In the genomic region with DNA sequence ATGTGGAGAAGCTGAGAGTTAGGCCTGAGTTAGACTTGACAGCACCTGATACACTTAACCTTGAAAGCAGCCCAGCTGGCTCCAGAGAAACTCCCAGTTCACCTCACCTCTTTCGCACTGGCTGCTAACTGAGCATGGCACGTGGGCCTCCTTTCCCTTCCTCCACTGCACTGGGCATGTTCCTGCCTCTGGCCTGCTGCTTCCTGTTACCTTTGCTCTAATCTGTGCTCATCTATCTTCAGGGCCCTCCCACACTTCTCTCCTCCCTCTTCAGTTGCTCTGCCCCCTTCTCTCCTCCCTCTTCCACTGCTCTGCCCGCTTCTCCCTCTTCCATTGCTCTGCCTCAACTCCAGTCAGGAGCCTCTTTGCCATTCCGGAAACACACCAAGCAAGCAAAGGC, we compare ENCODE assay signal across 12 cellular contexts. TPM values are rescaled to one million over a fixed set of nuclear protein-coding genes. Genes with fewer than 3 reads are reported as not detected.
DNase-seq lines count a peak whose midpoint lies in the region; ATAC-seq and TF ChIP-seq lines count a peak whose summit lies in the region.
"Had no signal": no experiment of that assay in that cellular context is flagged by ENCODE, and none has a peak within 500 bp of the region (broad histone marks: within the 10 kb centered on the region; RNA-seq: fewer than 3 reads in every experiment).

No MANE protein-coding gene starts in this region.

- no peaks in the 10 kb centered on the region for H3K36me3 ChIP-seq in smooth muscle cell (ENCODE audit: low read depth)

- no peaks in the 10 kb centered on the region for H3K4me1 Mint-ChIP-seq in activated naive CD4-positive, alpha-beta T cell treated with anti-CD3 and anti-CD28 coated beads for 36 hours (ENCODE audit: low read depth)
- H3K4me1 Mint-ChIP-seq in T-helper 2 cell treated with Interferon-gamma antibody and Interleukin-4, amounts not matched to agents 5 μg/mL and 100 μg/mL, for 36 hours (ENCODE audit: low read depth): peaks cover 10% of the 10 kb centered on the region
- peaks cover 12% of the 10 kb centered on the region for H3K4me1 Mint-ChIP-seq in stimulated activated effector memory CD8-positive, alpha-beta T cell treated with anti-CD3 and anti-CD28 coated beads, Interleukin-12 subunit alpha, Interleukin-12 subunit beta, amount 100 ng/mL, for 72 hours
- H3K4me1 Mint-ChIP-seq: B cell had no signal

- no peak overlapping the region for H3K27ac ChIP-seq in smooth muscle cell (ENCODE audit: low read depth)

- peaks cover 27% of the 10 kb centered on the region for H3K36me3 Mint-ChIP-seq in activated naive CD4-positive, alpha-beta T cell treated with anti-CD3 and anti-CD28 coated beads for 36 hours (ENCODE audit: low read depth)
- H3K36me3 Mint-ChIP-seq in T-helper 2 cell treated with Interferon-gamma antibody and Interleukin-4, amounts not matched to agents 5 μg/mL and 100 μg/mL, for 36 hours (ENCODE audit: low read depth): peaks cover 71% of the 10 kb centered on the region
- H3K36me3 Mint-ChIP-seq in stimulated activated effector memory CD8-positive, alpha-beta T cell treated with anti-CD3 and anti-CD28 coated beads, Interleukin-12 subunit alpha, Interleukin-12 subunit beta, amount 100 ng/mL, for 72 hours: peaks cover 89% of the 10 kb centered on the region

- peaks cover 32% of the 10 kb centered on the region for H4K20me1 ChIP-seq in smooth muscle cell (ENCODE audit: low read depth)

- no peaks in the 10 kb centered on the region for H3F3A ChIP-seq in smooth muscle cell (ENCODE audit: low read depth)

- H3K27me3 ChIP-seq in smooth muscle cell (ENCODE audit: low read depth): no peaks in the 10 kb centered on the region

- ATAC-seq in stimulated activated effector memory CD8-positive, alpha-beta T cell treated with anti-CD3 and anti-CD28 coated beads, Interleukin-12 subunit alpha, Interleukin-12 subunit beta, amount 100 ng/mL, for 72 hours: no peak

- H3K4me3 Mint-ChIP-seq in activated naive CD4-positive, alpha-beta T cell treated with anti-CD3 and anti-CD28 coated beads for 36 hours: no peak overlapping the region
- no peak overlapping the region for H3K4me3 Mint-ChIP-seq in T-helper 2 cell treated with Interferon-gamma antibody and Interleukin-4, amounts not matched to agents 5 μg/mL and 100 μg/mL, for 36 hours
- no peak overlapping the region for H3K4me3 Mint-ChIP-seq in stimulated activated effector memory CD8-positive, alpha-beta T cell treated with anti-CD3 and anti-CD28 coated beads, Interleukin-12 subunit alpha, Interleukin-12 subunit beta, amount 100 ng/mL, for 72 hours
- H3K4me3 Mint-ChIP-seq: B cell had no signal

- CTCF ChIA-PET in activated naive CD4-positive, alpha-beta T cell treated with anti-CD3 and anti-CD28 coated beads for 36 hours (lab: Charles Lee): interaction anchor here (2.4 kb wide), 1 partner anchor 52 kb away, joined by 9 read pairs; no protein-coding TSS in a partner anchor

- H3K9ac ChIP-seq in smooth muscle cell (ENCODE audit: low read depth): no peak overlapping the region

- TF ChIP-seq CTCF in smooth muscle cell (IDR thresholded peaks at IDR 0.05; ENCODE audit: borderline replicate concordance, insufficient read depth, poor library complexity, severe bottlenecking): no peak

- no peak overlapping the region for H2AFZ ChIP-seq in smooth muscle cell (ENCODE audit: low read depth)

- intact Hi-C loops in activated naive CD4-positive, alpha-beta T cell treated with anti-CD3 and anti-CD28 coated beads for 36 hours (cut with micrococcal nuclease): no loop called here

- H3K27ac Mint-ChIP-seq in activated naive CD4-positive, alpha-beta T cell treated with anti-CD3 and anti-CD28 coated beads for 36 hours: peak overlapping the region; percentile 25
- peak overlapping the region; percentile 82 for H3K27ac Mint-ChIP-seq in T-helper 2 cell treated with Interferon-gamma antibody and Interleukin-4, amounts not matched to agents 5 μg/mL and 100 μg/mL, for 36 hours
- H3K27ac Mint-ChIP-seq in stimulated activated effector memory CD8-positive, alpha-beta T cell treated with anti-CD3 and anti-CD28 coated beads, Interleukin-12 subunit alpha, Interleukin-12 subunit beta, amount 100 ng/mL, for 72 hours: peak overlapping the region; percentile 87
- H3K27ac Mint-ChIP-seq: B cell had no signal

- H3K4me3 ChIP-seq in smooth muscle cell: no peak overlapping the region

- H3K4me2 ChIP-seq in smooth muscle cell: no peak overlapping the region

- 91% methylated on average over 4 of the region's 4 CpGs for WGBS in smooth muscle cell (ENCODE audit: low lambda C conversion rate)

- no peaks in the 10 kb centered on the region for H3K4me1 ChIP-seq in smooth muscle cell (ENCODE audit: low read depth)

- no peaks in the 10 kb centered on the region for H3K9me3 Mint-ChIP-seq in activated naive CD4-positive, alpha-beta T cell treated with anti-CD3 and anti-CD28 coated beads for 36 hours
- H3K9me3 Mint-ChIP-seq in T-helper 2 cell treated with Interferon-gamma antibody and Interleukin-4, amounts not matched to agents 5 μg/mL and 100 μg/mL, for 36 hours: no peaks in the 10 kb centered on the region
- no peaks in the 10 kb centered on the region for H3K9me3 Mint-ChIP-seq in stimulated activated effector memory CD8-positive, alpha-beta T cell treated with anti-CD3 and anti-CD28 coated beads, Interleukin-12 subunit alpha, Interleukin-12 subunit beta, amount 100 ng/mL, for 72 hours

- peaks cover 5% of the 10 kb centered on the region for H3K79me2 ChIP-seq in smooth muscle cell (ENCODE audit: low read depth)

- no peaks in the 10 kb centered on the region for H3K27me3 Mint-ChIP-seq in activated naive CD4-positive, alpha-beta T cell treated with anti-CD3 and anti-CD28 coated beads for 36 hours (ENCODE audit: low read depth)
- H3K27me3 Mint-ChIP-seq in T-helper 2 cell treated with Interferon-gamma antibody and Interleukin-4, amounts not matched to agents 5 μg/mL and 100 μg/mL, for 36 hours (ENCODE audit: low read depth): no peaks in the 10 kb centered on the region
- H3K27me3 Mint-ChIP-seq: B cell had no signal

- DNase-seq in activated naive CD4-positive, alpha-beta T cell treated with anti-CD3 and anti-CD28 coated beads for 36 hours: no peak
- no peak for DNase-seq in activated naive CD4-positive, alpha-beta T cell treated with anti-CD3 and anti-CD28 coated beads, Interleukin-2, amount 50 U/mL, for 16 hours
- no peak for DNase-seq in T-helper 2 cell treated with Interferon-gamma antibody and Interleukin-4, amounts not matched to agents 5 μg/mL and 100 μg/mL, for 36 hours (ENCODE audit: low spot score)
- DNase-seq in kidney glomerular epithelial cell (lab: John Stamatoyannopoulos, UW) (peak; percentile 13), NCI-H1417 (lab: John Stamatoyannopoulos, UW) (no peak), smooth muscle cell (lab: John Stamatoyannopoulos, UW; ENCODE audit: unreplicated experiment) (no peak), LoVo (ENCODE audit: low spot score) (no peak)
- no peak for DNase-seq in stimulated activated effector memory CD8-positive, alpha-beta T cell treated with anti-CD3 and anti-CD28 coated beads, Interleukin-12 subunit alpha, Interleukin-12 subunit beta, amount 100 ng/mL, for 72 hours (ENCODE audit: low spot score in 2 of 2)
- DNase-seq: central memory CD4-positive, alpha-beta T cell; foreskin melanocyte; NCI-H1694 treated with DMSO at 0.1 percent for 48 hours had no signal

- no peaks in the 10 kb centered on the region for H3K9me3 ChIP-seq in smooth muscle cell (replicated peaks; ENCODE audit: low read depth)

RNA-seq across cellular contexts. Expression of gene UBE2V1, which starts 13.7 kb away (rescaled TPM):
- 100 to 1,000 TPM; 124 to 137 TPM for total RNA-seq in activated naive CD4-positive, alpha-beta T cell treated with anti-CD3 and anti-CD28 coated beads for 36 hours
- total RNA-seq in smooth muscle cell: 94.1 and 94.8 TPM in 2 replicates
- polyA plus RNA-seq in smooth muscle cell: 128 and 141 TPM in 2 replicates

RNA-seq across cellular contexts. Expression of gene PEDS1, which starts 26.9 kb away (rescaled TPM):
- 10 to 100 TPM; 10.4 to 11.2 TPM for total RNA-seq in activated naive CD4-positive, alpha-beta T cell treated with anti-CD3 and anti-CD28 coated beads for 36 hours
- total RNA-seq in smooth muscle cell: 36.6 and 45.8 TPM in 2 replicates
- polyA plus RNA-seq in smooth muscle cell: 47.4 and 64.3 TPM in 2 replicates

Comparison
In these comparisons a context has a peak if more than half of its experiments do, and no peak if none do; other contexts are left out.
1. H3K27ac Mint-ChIP-seq: peak in every context shown above with its lines; median percentile 87 in stimulated activated effector memory CD8-positive, alpha-beta T cell treated with anti-CD3 and anti-CD28 coated beads, Interleukin-12 subunit alpha, Interleukin-12 subunit beta, amount 100 ng/mL, for 72 hours; 82 in T-helper 2 cell treated with Interferon-gamma antibody and Interleukin-4, amounts not matched to agents 5 μg/mL and 100 μg/mL, for 36 hours; 25 in activated naive CD4-positive, alpha-beta T cell treated with anti-CD3 and anti-CD28 coated beads for 36 hours.